8 cellular contexts compared by ENCODE assay signal in the genomic region with DNA sequence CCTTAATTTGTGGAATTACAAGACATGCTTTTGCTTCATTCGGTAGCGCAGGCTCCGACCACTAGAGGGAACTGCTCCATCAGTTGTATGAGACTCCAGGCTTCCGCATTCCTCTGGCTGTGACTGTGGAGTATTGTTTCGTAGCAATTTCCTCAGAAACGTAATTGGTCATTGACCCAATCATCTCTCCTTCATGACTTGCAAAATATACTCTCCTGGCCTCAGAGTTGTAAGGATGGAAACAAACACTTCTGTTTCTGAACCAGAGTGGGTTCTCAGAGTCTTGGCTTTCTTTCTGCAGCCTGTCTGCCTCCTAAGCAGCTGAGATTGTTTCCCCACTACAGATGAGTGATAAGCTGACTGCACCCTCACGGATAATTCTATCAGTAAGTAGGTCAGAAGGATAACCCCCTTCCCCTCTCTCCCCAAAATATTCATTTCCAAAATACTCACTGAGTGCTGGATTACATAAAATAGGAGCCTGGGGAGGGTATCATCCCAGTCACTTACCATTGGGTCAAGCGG.
DNase-seq lines count a peak whose midpoint lies in the region; ATAC-seq, FAIRE-seq and TF ChIP-seq lines count a peak whose summit lies in the region.

No MANE protein-coding gene starts in this region.

- TF ChIP-seq RAD21 in H1 (IDR thresholded peaks at IDR 0.05 in 1 of 2, conservative IDR thresholded peaks at IDR 0.05 in 1 of 2; ENCODE audit: low read depth in 2 of 2, low read length in 2 of 2), result peak; percentile 96 to 97

- H4K91ac ChIP-seq in H1 (replicated peaks; ENCODE audit: insufficient read length, low read length), result no peak overlapping the region

- H3K36me3 ChIP-seq in CD4-positive, alpha-beta memory T cell (ENCODE audit: insufficient read depth, low read length), result no peaks in the 10 kb centered on the region
- no peaks in the 10 kb centered on the region for H3K36me3 ChIP-seq in H1 (ENCODE audit: control insufficient read depth in 2 of 4, insufficient read depth in 4 of 4, low read length in 3 of 4)

- no peak overlapping the region for H2BK5ac ChIP-seq in H1 (ENCODE audit: low read depth, low read length)

- no peaks in the 10 kb centered on the region for H3K27me3 ChIP-seq in CD4-positive, alpha-beta memory T cell (ENCODE audit: insufficient read depth, low read length)
- H3K27me3 ChIP-seq in H1 (replicated peaks in 1 of 4; ENCODE audit: control insufficient read depth in 3 of 4, extremely low read depth in 1 of 4, insufficient read depth in 3 of 4, low read length in 3 of 4), result no peaks in the 10 kb centered on the region

- H3K9me3 Mint-ChIP-seq in CD4-positive, alpha-beta memory T cell, result peaks cover 0 to 3% (median 0%) of the 10 kb centered on the region in 8 donors
- H3K9me3 Mint-ChIP-seq in activated CD4-positive, alpha-beta T cell treated with anti-CD3 and anti-CD28 coated beads, Interleukin-2, amount 10 ng/mL, durations not matched to agents 24 days and 14 days, result no peaks in the 10 kb centered on the region

- DNase-seq in CD4-positive, alpha-beta memory T cell, result peak in 3 of 5 donors; percentile 4 to 26 (median 5)
- peak; percentile 91 to 92 for DNase-seq in NCI-H446 (lab: John Stamatoyannopoulos, UW)
- DNase-seq in activated CD4-positive, alpha-beta T cell treated with anti-CD3 and anti-CD28 coated beads, Interleukin-2, amount 10 ng/mL, durations not matched to agents 24 days and 14 days, result peak; percentile 89
- DNase-seq in H1 (ENCODE audit: low read depth in 1 of 2, low spot score in 2 of 2), result peak; percentile 66 to 78
- DNase-seq in medulla oblongata (ENCODE audit: extremely low spot score), result peak; percentile 97
- DNase-seq in stimulated activated CD8-positive, alpha-beta memory T cell treated with anti-CD3 and anti-CD28 coated beads, Interleukin-12 subunit alpha, Interleukin-12 subunit beta, amount 100 ng/mL, for 1 hour (ENCODE audit: low read depth), result peak; percentile 18

- H4K8ac ChIP-seq in H1 (ENCODE audit: extremely low read depth, insufficient read depth, low read length), result no peak overlapping the region

- FAIRE-seq in H1 (lab: Jason Lieb, UNC), result peak; percentile 97

- H3K4me1 Mint-ChIP-seq in CD4-positive, alpha-beta memory T cell, result peaks cover 0 to 8% (median 6%) of the 10 kb centered on the region in 4 donors
- peaks cover 10% of the 10 kb centered on the region for H3K4me1 Mint-ChIP-seq in activated CD4-positive, alpha-beta T cell treated with anti-CD3 and anti-CD28 coated beads, Interleukin-2, amount 10 ng/mL, durations not matched to agents 24 days and 14 days

- H3K14ac ChIP-seq in H1 (ENCODE audit: insufficient read length), result no peak overlapping the region

- H3K9me3 ChIP-seq in CD4-positive, alpha-beta memory T cell (ENCODE audit: control insufficient read depth in 1 of 2, low read length in 2 of 2), result no peaks in the 10 kb centered on the region
- no peaks in the 10 kb centered on the region for H3K9me3 ChIP-seq in H1 (ENCODE audit: insufficient read depth in 2 of 2, low read depth in 1 of 2, low read length in 1 of 2)

- H3K56ac ChIP-seq in H1 (replicated peaks; ENCODE audit: insufficient read length, low read depth, low read length), result no peak overlapping the region

- no peak overlapping the region for H3K4ac ChIP-seq in H1 (replicated peaks; ENCODE audit: insufficient read length, low read depth, low read length)

- 27% methylated on average over 8 of the region's 8 CpGs; no CpG with 5 or more reads in 1 of the 2 experiments for WGBS in H1 (ENCODE audit: extremely low coverage in 1 of 2, insufficient coverage in 1 of 2, insufficient read length in 1 of 2, insufficient replicate concordance in 2 of 2, low coverage in 1 of 2, low lambda C conversion rate in 2 of 2, missing lambda C conversion rate in 1 of 2), 2 experiments

- no peak for TF ChIP-seq EP300 in H1 (IDR thresholded peaks at IDR 0.05; ENCODE audit: borderline replicate concordance in 1 of 2, low read depth in 2 of 2, low read length in 2 of 2)

- H4K5ac ChIP-seq in H1 (ENCODE audit: insufficient read length, low read depth, low read length), result no peak overlapping the region

- ATAC-seq in GM19328 (IDR thresholded peaks at IDR 0.05; ENCODE audit: unreplicated experiment) (peak; percentile 88), HG03432 (IDR thresholded peaks at IDR 0.05; ENCODE audit: unreplicated experiment) (peak; percentile 94)

- H3K4me3 Mint-ChIP-seq in CD4-positive, alpha-beta memory T cell, result peak overlapping the region in 6 of 8 donors; percentile 0 to 76 (median 54)
- peak overlapping the region; percentile 34 for H3K4me3 Mint-ChIP-seq in activated CD4-positive, alpha-beta T cell treated with anti-CD3 and anti-CD28 coated beads, Interleukin-2, amount 10 ng/mL, durations not matched to agents 24 days and 14 days

- H3K18ac ChIP-seq in H1 (ENCODE audit: extremely low read depth, low read length), result no peak overlapping the region

- H2AK5ac ChIP-seq in H1 (ENCODE audit: low read depth, low read length), result no peak overlapping the region

- no peak overlapping the region for H3K23ac ChIP-seq in H1 (ENCODE audit: insufficient read length)

- no peaks in the 10 kb centered on the region for H3K79me2 ChIP-seq in H1 (ENCODE audit: control insufficient read depth in 1 of 2, insufficient read depth in 2 of 2, low read length in 2 of 2)

- H2BK12ac ChIP-seq in H1 (ENCODE audit: low read depth, low read length), result no peak overlapping the region

- peak overlapping the region; percentile 84 for H2AFZ ChIP-seq in H1 (ENCODE audit: low read length)

- no peaks in the 10 kb centered on the region for H3K36me3 Mint-ChIP-seq in CD4-positive, alpha-beta memory T cell
- H3K36me3 Mint-ChIP-seq in activated CD4-positive, alpha-beta T cell treated with anti-CD3 and anti-CD28 coated beads, Interleukin-2, amount 10 ng/mL, durations not matched to agents 24 days and 14 days (ENCODE audit: low read depth), result no peaks in the 10 kb centered on the region

- H2BK120ac ChIP-seq in H1 (replicated peaks; ENCODE audit: low read depth, low read length), result no peak overlapping the region

- no peak overlapping the region for H2BK20ac ChIP-seq in H1 (ENCODE audit: low read length)

- peaks cover 1 to 7% of the 10 kb centered on the region in 2 donors for H3K27me3 Mint-ChIP-seq in CD4-positive, alpha-beta memory T cell
- peaks cover 17% of the 10 kb centered on the region for H3K27me3 Mint-ChIP-seq in activated CD4-positive, alpha-beta T cell treated with anti-CD3 and anti-CD28 coated beads, Interleukin-2, amount 10 ng/mL, durations not matched to agents 24 days and 14 days

- peak overlapping the region in 1 of 7 donors; percentile 6 for H3K27ac Mint-ChIP-seq in CD4-positive, alpha-beta memory T cell
- H3K27ac Mint-ChIP-seq in activated CD4-positive, alpha-beta T cell treated with anti-CD3 and anti-CD28 coated beads, Interleukin-2, amount 10 ng/mL, durations not matched to agents 24 days and 14 days, result peak overlapping the region; percentile 17

- TF ChIP-seq CTCF in H1 (IDR thresholded peaks at IDR 0.05; ENCODE audit: control extremely low read depth in 1 of 3, insufficient read depth in 1 of 3, low read depth in 1 of 3, low read length in 3 of 3), result peak; percentile 64 to 97 (median 83)

- CTCF ChIA-PET in CD4-positive, alpha-beta memory T cell (lab: Charles Lee; ENCODE audit: partially characterized antibody), result no interaction called here
- CTCF ChIA-PET in H1 (lab: Charles Lee; ENCODE audit: partially characterized antibody), result interaction anchor here (0.6 to 1.4 kb wide), 10 partner anchors 10 to 255 kb away, joined by 3 to 5 read pairs (median 3); no protein-coding TSS in a partner anchor

- H3K4me1 ChIP-seq in CD4-positive, alpha-beta memory T cell (ENCODE audit: insufficient read depth, low read length), result no peaks in the 10 kb centered on the region
- H3K4me1 ChIP-seq in H1 (replicated peaks in 1 of 4; ENCODE audit: control insufficient read depth in 3 of 4, insufficient read depth in 4 of 4, low read length in 3 of 4), result peaks cover 0 to 4% (median 0%) of the 10 kb centered on the region in 4 experiments; a peak in 1 of 7 replicates

- H3K27ac ChIP-seq in CD4-positive, alpha-beta memory T cell (ENCODE audit: low read depth, low read length), result no peak overlapping the region
- H3K27ac ChIP-seq in H1 (ENCODE audit: low read depth, low read length), result no peak overlapping the region

- no peaks in the 10 kb centered on the region; the same call in 1 of the 2 replicates for H3K23me2 ChIP-seq in H1 (ENCODE audit: low read depth, low read length)

- POLR2A ChIA-PET in CD4-positive, alpha-beta memory T cell (lab: Charles Lee; ENCODE audit: partially characterized antibody), result no interaction called here
- POLR2A ChIA-PET in H1 (lab: Charles Lee; ENCODE audit: partially characterized antibody), result no interaction called here

- no peaks in the 10 kb centered on the region for H4K20me1 ChIP-seq in H1 (replicated peaks in 1 of 2; ENCODE audit: control insufficient read depth in 1 of 2, insufficient read depth in 2 of 2, low read length in 2 of 2)

- no peak overlapping the region for H2BK15ac ChIP-seq in H1 (ENCODE audit: low read length)

- no peak overlapping the region for H3K4me3 ChIP-seq in CD4-positive, alpha-beta memory T cell (ENCODE audit: low read length in 2 of 2)
- peak overlapping the region in 1 of 4 experiments; percentile 17; a peak in 1 of 8 replicates for H3K4me3 ChIP-seq in H1 (ENCODE audit: extremely low read depth in 1 of 4, insufficient read depth in 2 of 4, low read depth in 3 of 4, low read length in 4 of 4)

- no peak overlapping the region for H3K9ac ChIP-seq in H1 (replicated peaks in 1 of 4; ENCODE audit: extremely low read depth in 1 of 4, low read depth in 3 of 4, low read length in 3 of 4)

- intact Hi-C loops in CD4-positive, alpha-beta memory T cell (cut with micrococcal nuclease), result loop anchor here (5.0 kb wide), 2 partner anchors 431 to 1286 kb away; no protein-coding TSS in a partner anchor
- intact Hi-C loops in activated CD4-positive, alpha-beta T cell treated with anti-CD3 and anti-CD28 coated beads, Interleukin-2, amount 10 ng/mL, durations not matched to agents 24 days and 14 days (cut with micrococcal nuclease), result loop anchor here (1.0 to 5.0 kb wide), 8 partner anchors 24 to 486 kb away; no protein-coding TSS in a partner anchor

- peak overlapping the region in 1 of 2 experiments; percentile 17; a peak in 2 of 4 replicates for H3K4me2 ChIP-seq in H1 (ENCODE audit: insufficient read depth in 1 of 2, low read depth in 2 of 2, low read length in 2 of 2)

- H3K79me1 ChIP-seq in H1 (ENCODE audit: low read depth, low read length), result no peaks in the 10 kb centered on the region

- TF ChIP-seq POLR2A in H1 (IDR thresholded peaks at IDR 0.05; ENCODE audit: control extremely low read depth in 1 of 2, low read depth in 2 of 2, low read length in 2 of 2), result no peak

TF ChIP-seq in H1, 55 proteins besides CTCF, POLR2A, EP300 and RAD21:
- TF ChIP-seq TBP (IDR thresholded peaks at IDR 0.05; ENCODE audit: low read depth, low read length) (no peak), TEAD4 (IDR thresholded peaks at IDR 0.05; ENCODE audit: low read depth, low read length) (peak; percentile 93), CEBPB (IDR thresholded peaks at IDR 0.05; ENCODE audit: low read depth, low read length) (0 out of 2 replicates have a peak, but pooled peaks have one; percentile 21), CREB1 (IDR thresholded peaks at IDR 0.05) (peak; percentile 50)

Comparison
In these comparisons a context has a peak if more than half of its experiments do, and no peak if none do; other contexts are left out.
1. DNase-seq: peak in every context shown above with its lines; median percentile 97 in medulla oblongata; 92 in NCI-H446; 89 in activated CD4-positive, alpha-beta T cell treated with anti-CD3 and anti-CD28 coated beads, Interleukin-2, amount 10 ng/mL, durations not matched to agents 24 days and 14 days; 72 in H1; 18 in stimulated activated CD8-positive, alpha-beta memory T cell treated with anti-CD3 and anti-CD28 coated beads, Interleukin-12 subunit alpha, Interleukin-12 subunit beta, amount 100 ng/mL, for 1 hour; 5 in CD4-positive, alpha-beta memory T cell.